ENCODE assay signal across 15 cellular contexts in genomic region chr1:77134359-77134758, GRCh38.
DNase-seq lines count a peak whose midpoint lies in the region; ATAC-seq and TF ChIP-seq lines count a peak whose summit lies in the region.
"Had no signal": no experiment of that assay in that cellular context is flagged by ENCODE, and none has a peak within 500 bp of the region (broad histone marks: within the 10 kb centered on the region; RNA-seq: fewer than 3 reads in every experiment).

No MANE protein-coding gene starts in this region.

- 56 to 64% (median 57%) methylated on average over 2 of the region's 2 CpGs for WGBS in psoas muscle, 3 donors

- TF ChIP-seq CTCF in fibroblast of the aortic adventitia (IDR thresholded peaks at IDR 0.05; ENCODE audit: insufficient read depth, low read length) (no peak), glutamatergic neuron (IDR thresholded peaks at IDR 0.05; ENCODE audit: partially characterized antibody, unreplicated experiment) (no peak), psoas muscle (IDR thresholded peaks at IDR 0.05) (no peak)

- intact Hi-C loops in psoas muscle (cut with DNase I) = no loop called here

- H3K9me3 Mint-ChIP-seq in glutamatergic neuron (ENCODE audit: unreplicated experiment) = peaks cover 2% of the 10 kb centered on the region

- H3K27me3 ChIP-seq in adipocyte (replicated peaks; ENCODE audit: control insufficient read depth, insufficient read depth, low read length) (no peaks in the 10 kb centered on the region), psoas muscle (ENCODE audit: insufficient read depth in 3 of 3, low read length in 2 of 3) (no peaks in the 10 kb centered on the region)

- H3K9ac ChIP-seq in adipocyte (ENCODE audit: low read length) = no peak overlapping the region

- H3K4me3 Mint-ChIP-seq in glutamatergic neuron (ENCODE audit: unreplicated experiment) = no peak overlapping the region
- H3K4me3 Mint-ChIP-seq: CD14-positive monocyte had no signal

- no peaks in the 10 kb centered on the region for H3K27me3 Mint-ChIP-seq in glutamatergic neuron (ENCODE audit: unreplicated experiment)

- H3K27ac ChIP-seq in psoas muscle = no peak overlapping the region

- H3K4me3 ChIP-seq in adipocyte (ENCODE audit: low read length) = peak overlapping the region; percentile 58
- no peak overlapping the region for H3K4me3 ChIP-seq in fibroblast of the aortic adventitia (ENCODE audit: low read depth, low read length)
- H3K4me3 ChIP-seq in psoas muscle = no peak overlapping the region
- H3K4me3 ChIP-seq: HAP-1 had no signal

- DNase-seq in GM03348 (ENCODE audit: low spot score) (peak; percentile 4), adipocyte (ENCODE audit: low read depth) (no peak), fibroblast of the aortic adventitia (ENCODE audit: low read depth) (peak; percentile 24), glutamatergic neuron (no peak), psoas muscle (no peak)
- DNase-seq: Caco-2; NCI-H1436 treated with DMSO at 0.1 percent for 48 hours; NCI-H2081; NCI-H524 treated with DMSO at 0.1 percent for 48 hours; NK-92 treated with Interleukin-12 subunit alpha and Interleukin-12 subunit beta, amount 100 ng/mL, for 24 hours; OCI-M1 had no signal

- peaks cover 7% of the 10 kb centered on the region for H3K4me1 Mint-ChIP-seq in glutamatergic neuron (ENCODE audit: low read depth, unreplicated experiment)
- H3K4me1 Mint-ChIP-seq: CD14-positive monocyte had no signal

- H3K36me3 Mint-ChIP-seq in glutamatergic neuron (ENCODE audit: unreplicated experiment) = no peaks in the 10 kb centered on the region

- no peak overlapping the region for H3K27ac Mint-ChIP-seq in glutamatergic neuron (ENCODE audit: unreplicated experiment)
- H3K27ac Mint-ChIP-seq: CD14-positive monocyte had no signal

- H3K36me3 ChIP-seq in adipocyte (ENCODE audit: control insufficient read depth, insufficient read depth, low read length, severe bottlenecking) = no peaks in the 10 kb centered on the region
- H3K36me3 ChIP-seq in psoas muscle (ENCODE audit: insufficient read depth in 1 of 2, low read depth in 1 of 2) = no peaks in the 10 kb centered on the region
- H3K36me3 ChIP-seq: HAP-1 had no signal

- H3K4me1 ChIP-seq in adipocyte (ENCODE audit: control insufficient read depth, insufficient read depth, low read length) = peaks cover 20% of the 10 kb centered on the region
- no peaks in the 10 kb centered on the region for H3K4me1 ChIP-seq in psoas muscle
- H3K4me1 ChIP-seq: Caco-2, HAP-1 had no signal

- ATAC-seq in GM19328 (IDR thresholded peaks at IDR 0.05; ENCODE audit: unreplicated experiment) (no peak), psoas muscle (no peak), HG02642 (IDR thresholded peaks at IDR 0.05; ENCODE audit: poor library complexity, unreplicated experiment) (no peak)

- no peaks in the 10 kb centered on the region for H3K9me3 ChIP-seq in adipocyte (ENCODE audit: control insufficient read depth, low read length)
- no peaks in the 10 kb centered on the region for H3K9me3 ChIP-seq in psoas muscle
- H3K9me3 ChIP-seq: Caco-2, HAP-1 had no signal

Comparison
In these comparisons a context has a peak if more than half of its experiments do, and no peak if none do; other contexts are left out.
1. DNase-seq: peak in GM03348 (single experiment) and fibroblast of the aortic adventitia (single experiment); none in adipocyte (single experiment), glutamatergic neuron (single experiment) and psoas muscle (0 of 2).